In the genomic region with DNA sequence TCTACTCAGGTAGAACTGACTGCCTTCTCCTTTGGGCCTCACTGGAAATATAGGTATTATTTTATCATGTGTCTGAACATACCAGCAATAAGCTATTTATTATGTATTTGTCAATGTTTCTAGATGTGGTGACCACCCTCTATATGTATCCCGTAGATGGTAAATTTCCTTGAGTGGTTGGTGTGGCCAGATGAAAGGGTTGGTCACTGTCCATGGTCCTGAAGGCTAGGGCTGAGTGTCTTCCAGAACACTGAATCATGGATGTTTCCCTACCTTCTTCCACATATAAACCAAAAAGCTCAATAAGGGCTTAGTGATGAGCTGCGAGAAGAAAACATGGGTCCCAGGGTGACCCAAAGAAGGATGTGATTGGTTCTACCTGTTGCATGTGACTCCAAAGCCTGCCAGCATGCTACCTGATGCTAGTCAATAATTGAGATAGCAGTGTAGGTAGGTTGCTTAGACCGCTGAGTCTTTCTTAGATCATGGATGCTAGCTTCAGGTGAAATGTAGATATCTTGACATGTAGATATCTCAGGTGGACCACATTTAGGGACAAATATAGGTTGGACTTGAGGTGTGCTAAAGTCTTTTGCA, we compare ENCODE assay signal across 11 cellular contexts.
DNase-seq lines count a peak whose midpoint lies in the region; ATAC-seq and TF ChIP-seq lines count a peak whose summit lies in the region.
"Had no signal": no experiment of that assay in that cellular context is flagged by ENCODE, and none has a peak within 500 bp of the region (broad histone marks: within the 10 kb centered on the region; RNA-seq: fewer than 3 reads in every experiment).

No MANE protein-coding gene starts in this region.

- H3K9me3 ChIP-seq in upper lobe of right lung: no peaks in the 10 kb centered on the region
- H3K9me3 ChIP-seq in stomach: no peaks in the 10 kb centered on the region
- no peaks in the 10 kb centered on the region for H3K9me3 ChIP-seq in right atrium auricular region

- H3K27me3 ChIP-seq in upper lobe of right lung (no peaks in the 10 kb centered on the region), stomach (peaks cover 0 to 22% (median 0%) of the 10 kb centered on the region in 3 donors), right atrium auricular region (no peaks in the 10 kb centered on the region)

- H3K4me1 ChIP-seq in upper lobe of right lung (no peaks in the 10 kb centered on the region), stomach (no peaks in the 10 kb centered on the region), right atrium auricular region (no peaks in the 10 kb centered on the region)

- WGBS in stomach, 5 donors: 55 to 66% (median 62%) methylated on average over 3 of the region's 3 CpGs

- TF ChIP-seq EP300 in stomach (IDR thresholded peaks at IDR 0.05): no peak

- no peak for TF ChIP-seq POLR2A in stomach (IDR thresholded peaks at IDR 0.05)

- H3K27ac ChIP-seq in upper lobe of right lung: no peak overlapping the region
- no peak overlapping the region for H3K27ac ChIP-seq in stomach
- no peak overlapping the region for H3K27ac ChIP-seq in right atrium auricular region
- H3K27ac ChIP-seq: VCaP had no signal

- ATAC-seq in upper lobe of right lung: no peak

- peak; percentile 41 for DNase-seq in Caki2 (ENCODE audit: low read depth)
- peak; percentile 26 for DNase-seq in HPDE6-E6E7 (ENCODE audit: extremely low spot score)
- peak; percentile 2 to 14 for DNase-seq in activated CD4-positive, alpha-beta T cell treated with anti-CD3 and anti-CD28 coated beads, Interleukin-2, amount 50 U/mL, for 48 hours
- DNase-seq in kidney glomerular epithelial cell (lab: John Stamatoyannopoulos, UW): peak; percentile 57
- no peak for DNase-seq in upper lobe of right lung
- DNase-seq in NCI-H128 (lab: John Stamatoyannopoulos, UW; ENCODE audit: unreplicated experiment): no peak
- no peak for DNase-seq in stomach
- DNase-seq in right atrium auricular region (ENCODE audit: low spot score): no peak
- DNase-seq: caudate nucleus, NCI-H526 had no signal

- intact Hi-C loops in upper lobe of right lung (cut with DNase I) (no loop called here), stomach (cut with DNase I; ENCODE audit: low total_unique reads) (no loop called here)

- no peak overlapping the region for H3K4me3 ChIP-seq in upper lobe of right lung
- no peak overlapping the region for H3K4me3 ChIP-seq in stomach
- H3K4me3 ChIP-seq in right atrium auricular region: no peak overlapping the region

- no peak for TF ChIP-seq CTCF in upper lobe of right lung (IDR thresholded peaks at IDR 0.05)
- no peak for TF ChIP-seq CTCF in stomach (IDR thresholded peaks at IDR 0.05)
- TF ChIP-seq CTCF in right atrium auricular region (IDR thresholded peaks at IDR 0.05): no peak

- in situ Hi-C loops in Caki2 (cut with HindIII; ENCODE audit: low pct_unique_long_range_greater_than_20kb, low sequenced_read_pairs): no loop called here

- H3K36me3 ChIP-seq in upper lobe of right lung: no peaks in the 10 kb centered on the region
- H3K36me3 ChIP-seq in stomach: no peaks in the 10 kb centered on the region
- H3K36me3 ChIP-seq in right atrium auricular region: no peaks in the 10 kb centered on the region

Comparison
In these comparisons a context has a peak if more than half of its experiments do, and no peak if none do; other contexts are left out.
1. DNase-seq: peak in Caki2 (single experiment), HPDE6-E6E7 (single experiment), activated CD4-positive, alpha-beta T cell treated with anti-CD3 and anti-CD28 coated beads, Interleukin-2, amount 50 U/mL, for 48 hours (2 of 2) and kidney glomerular epithelial cell (single experiment); none in upper lobe of right lung (single experiment), NCI-H128 (single experiment), stomach (single experiment) and right atrium auricular region (single experiment).